ENCODE assay signal across 8 cellular contexts in genomic region chr19:14208496-14208895, GRCh38. TPM values are rescaled to one million over a fixed set of nuclear protein-coding genes. Genes with fewer than 3 reads are reported as not detected.
A peak's percentile ranks its signal among the peaks of the same experiment; 100 is the strongest.
DNase-seq lines count a peak whose midpoint lies in the region; ATAC-seq and TF ChIP-seq lines count a peak whose summit lies in the region.
"Not testable (repeated sequence)": the region's sequence is repeated elsewhere in the genome, so short reads cannot be mapped to it uniquely, and the experiment has no call there.

No MANE protein-coding gene starts in this region.

- H3K27me3 Mint-ChIP-seq in CD8-positive, alpha-beta memory T cell; naive thymus-derived CD8-positive, alpha-beta T cell: not testable (repeated sequence)
- H3K27me3 Mint-ChIP-seq in activated B cell treated with CpG ODN at 0.5 μM for 24 hours (peaks cover 38% of the 10 kb centered on the region), endothelial cell (ENCODE audit: unreplicated experiment) (peaks cover 14% of the 10 kb centered on the region)

- ATAC-seq in activated B cell treated with CpG ODN at 0.5 μM for 24 hours (ENCODE audit: low read depth); naive thymus-derived CD8-positive, alpha-beta T cell: not testable (repeated sequence)

- H2BK5ac ChIP-seq in mesendoderm (ENCODE audit: low read length) = not testable (repeated sequence)

- peak overlapping the region; percentile 33 to 64 (median 50); a peak in 21 of 22 replicates for H3K4me2 ChIP-seq in BLaER1 treated with 17β-estradiol and CSF1 and Interleukin-3, amounts not matched to agents 10 nM and 100 nM
- H3K4me2 ChIP-seq in Loucy (ENCODE audit: low read depth, low read length, poor library complexity, severe bottlenecking) = peak overlapping the region; percentile 81
- H3K4me2 ChIP-seq in mesendoderm (ENCODE audit: low read length); osteoblast (ENCODE audit: insufficient read depth, low read length): not testable (repeated sequence)

- TF ChIP-seq CTCF in Loucy (conservative IDR thresholded peaks at IDR 0.05; ENCODE audit: low read length); activated B cell treated with CpG ODN at 0.5 μM for 24 hours (IDR thresholded peaks at IDR 0.05); endothelial cell (IDR thresholded peaks at IDR 0.05; ENCODE audit: unreplicated experiment); osteoblast (IDR thresholded peaks at IDR 0.05; ENCODE audit: extremely low read depth, low read depth, low read length): not testable (repeated sequence)

- peaks cover 38 to 63% (median 55%) of the 10 kb centered on the region in 11 experiments for H3K27me3 ChIP-seq in BLaER1 treated with 17β-estradiol and CSF1 and Interleukin-3, amounts not matched to agents 10 nM and 100 nM
- not testable (repeated sequence) for H3K27me3 ChIP-seq in CD8-positive, alpha-beta memory T cell (ENCODE audit: insufficient read depth, low read length, poor library complexity, severe bottlenecking); Loucy (ENCODE audit: insufficient read depth, low read length, poor library complexity, severe bottlenecking); mesendoderm (ENCODE audit: insufficient read depth, low read length, poor library complexity)
- H3K27me3 ChIP-seq in osteoblast (ENCODE audit: insufficient read depth, low read length) = peaks cover 33% of the 10 kb centered on the region

- H3K79me1 ChIP-seq in mesendoderm (ENCODE audit: low read length) = not testable (repeated sequence)

- H3K18ac ChIP-seq in mesendoderm (ENCODE audit: low read length) = not testable (repeated sequence)

- intact Hi-C loops in activated B cell treated with CpG ODN at 0.5 μM for 24 hours (cut with micrococcal nuclease) = not testable (repeated sequence)

- POLR2A ChIA-PET in CD8-positive, alpha-beta memory T cell (lab: Charles Lee) = not testable (repeated sequence)
- POLR2A ChIA-PET in activated B cell treated with CpG ODN at 0.5 μM for 24 hours (lab: Charles Lee) = interaction anchor here (0.5 to 0.9 kb wide), 2 partner anchors 9 to 1002 kb away, joined by 3 to 4 read pairs; no protein-coding TSS in a partner anchor
- POLR2A ChIA-PET in naive thymus-derived CD8-positive, alpha-beta T cell (lab: Charles Lee) = interaction anchor here (1.3 kb wide), 1 partner anchor 155 kb away, joined by 3 read pairs; no protein-coding TSS in a partner anchor

- WGBS in mesendoderm (ENCODE audit: extremely low coverage, insufficient coverage, low lambda C conversion rate) = no CpG with 5 or more reads among the region's 9 CpGs

- H3K9ac ChIP-seq in BLaER1 treated with 17β-estradiol and CSF1 and Interleukin-3, amounts not matched to agents 10 nM and 100 nM; Loucy (ENCODE audit: low read depth, low read length, poor library complexity, severe bottlenecking); mesendoderm (ENCODE audit: low read length): not testable (repeated sequence)

- H3K4me3 ChIP-seq in BLaER1 treated with 17β-estradiol and CSF1 and Interleukin-3, amounts not matched to agents 10 nM and 100 nM; CD8-positive, alpha-beta memory T cell (ENCODE audit: low read length); Loucy (ENCODE audit: low read length, poor library complexity, severe bottlenecking); mesendoderm (ENCODE audit: low read length); osteoblast (ENCODE audit: insufficient read depth, low read length): not testable (repeated sequence)

- H3K79me2 ChIP-seq in Loucy (ENCODE audit: insufficient read depth, low read length) (peaks cover 20% of the 10 kb centered on the region), mesendoderm (ENCODE audit: control insufficient read depth, insufficient read depth, low read length) (peaks cover 23% of the 10 kb centered on the region)
- not testable (repeated sequence) for H3K79me2 ChIP-seq in osteoblast (ENCODE audit: insufficient read depth, low read length)

- H4K8ac ChIP-seq in mesendoderm (ENCODE audit: low read depth, low read length) = not testable (repeated sequence)

- peaks cover 22 to 50% (median 32%) of the 10 kb centered on the region in 10 experiments; a peak in 19 of 20 replicates for H3K4me1 ChIP-seq in BLaER1 treated with 17β-estradiol and CSF1 and Interleukin-3, amounts not matched to agents 10 nM and 100 nM
- not testable (repeated sequence) for H3K4me1 ChIP-seq in CD8-positive, alpha-beta memory T cell (ENCODE audit: insufficient read depth, low read length); Loucy (ENCODE audit: insufficient read depth, low read length, poor library complexity, severe bottlenecking); mesendoderm (ENCODE audit: control insufficient read depth, low read depth, low read length); osteoblast (ENCODE audit: insufficient read depth, low read length)

- peaks cover 0 to 23% (median 20%) of the 10 kb centered on the region in 11 experiments; a peak in 16 of 22 replicates for H4K20me1 ChIP-seq in BLaER1 treated with 17β-estradiol and CSF1 and Interleukin-3, amounts not matched to agents 10 nM and 100 nM
- H4K20me1 ChIP-seq in Loucy (ENCODE audit: insufficient read depth, low read length, poor library complexity, severe bottlenecking); osteoblast (ENCODE audit: insufficient read depth, low read length): not testable (repeated sequence)

- not testable (repeated sequence) for H2AFZ ChIP-seq in Loucy (ENCODE audit: low read length); osteoblast (ENCODE audit: low read length)

- not testable (repeated sequence) for H4K5ac ChIP-seq in mesendoderm (ENCODE audit: low read length)

- H3K36me3 Mint-ChIP-seq in CD8-positive, alpha-beta memory T cell; activated B cell treated with CpG ODN at 0.5 μM for 24 hours (ENCODE audit: low read depth); endothelial cell (ENCODE audit: low read depth, unreplicated experiment); naive thymus-derived CD8-positive, alpha-beta T cell: not testable (repeated sequence)

- H3K4me3 Mint-ChIP-seq in CD8-positive, alpha-beta memory T cell = peak overlapping the region in 5 of 7 donors; percentile 19 to 99 (median 88)
- H3K4me3 Mint-ChIP-seq in activated B cell treated with CpG ODN at 0.5 μM for 24 hours = peak overlapping the region; percentile 19
- peak overlapping the region; percentile 51 for H3K4me3 Mint-ChIP-seq in endothelial cell (ENCODE audit: unreplicated experiment)
- peak overlapping the region in 9 of 10 donors; percentile 4 to 96 (median 65) for H3K4me3 Mint-ChIP-seq in naive thymus-derived CD8-positive, alpha-beta T cell

- not testable (repeated sequence) for H3K36me3 ChIP-seq in BLaER1 treated with 17β-estradiol and CSF1 and Interleukin-3, amounts not matched to agents 10 nM and 100 nM; CD8-positive, alpha-beta memory T cell (ENCODE audit: insufficient read depth, low read length); Loucy (ENCODE audit: insufficient read depth, low read length); mesendoderm (ENCODE audit: control insufficient read depth, insufficient read depth, low read length); osteoblast (ENCODE audit: insufficient read depth, low read length)

- H3K56ac ChIP-seq in mesendoderm (ENCODE audit: low read length) = peak overlapping the region; percentile 25

- H3K27ac Mint-ChIP-seq in CD8-positive, alpha-beta memory T cell = peak overlapping the region in 1 of 8 donors; percentile 89
- not testable (repeated sequence) for H3K27ac Mint-ChIP-seq in activated B cell treated with CpG ODN at 0.5 μM for 24 hours; endothelial cell (ENCODE audit: unreplicated experiment); naive thymus-derived CD8-positive, alpha-beta T cell

- not testable (repeated sequence) for H3K23ac ChIP-seq in mesendoderm (ENCODE audit: low read length)

- not testable (repeated sequence) for H3K9me3 ChIP-seq in BLaER1 treated with 17β-estradiol and CSF1 and Interleukin-3, amounts not matched to agents 10 nM and 100 nM (replicated peaks in 1 of 11); CD8-positive, alpha-beta memory T cell (ENCODE audit: low read length); Loucy (ENCODE audit: insufficient read depth, low read depth, low read length); osteoblast (ENCODE audit: low read depth, low read length)

- not testable (repeated sequence) for H3K27ac ChIP-seq in BLaER1 treated with 17β-estradiol and CSF1 and Interleukin-3, amounts not matched to agents 10 nM and 100 nM; CD8-positive, alpha-beta memory T cell (ENCODE audit: low read depth, low read length); mesendoderm (ENCODE audit: low read depth, low read length); osteoblast (ENCODE audit: low read depth, low read length)

- H2AK5ac ChIP-seq in mesendoderm (ENCODE audit: low read length) = not testable (repeated sequence)

- not testable (repeated sequence) for H2BK120ac ChIP-seq in mesendoderm (ENCODE audit: low read depth, low read length)

- peaks cover 20 to 45% (median 22%) of the 10 kb centered on the region in 3 donors for H3K4me1 Mint-ChIP-seq in CD8-positive, alpha-beta memory T cell
- H3K4me1 Mint-ChIP-seq in activated B cell treated with CpG ODN at 0.5 μM for 24 hours (peaks cover 18% of the 10 kb centered on the region), endothelial cell (ENCODE audit: unreplicated experiment) (peaks cover 12% of the 10 kb centered on the region)
- H3K4me1 Mint-ChIP-seq in naive thymus-derived CD8-positive, alpha-beta T cell = peaks cover 17 to 45% (median 36%) of the 10 kb centered on the region in 4 donors

- not testable (repeated sequence) for H3K4ac ChIP-seq in mesendoderm (ENCODE audit: low read depth, low read length)

- CTCF ChIA-PET in CD8-positive, alpha-beta memory T cell (lab: Charles Lee) = interaction anchor here (1.0 kb wide), 1 partner anchor 140 kb away, joined by 3 read pairs; no protein-coding TSS in a partner anchor
- CTCF ChIA-PET in activated B cell treated with CpG ODN at 0.5 μM for 24 hours (lab: Charles Lee) = not testable (repeated sequence)

- H3K9me2 ChIP-seq in Loucy (replicated peaks; ENCODE audit: low read depth, low read length) = not testable (repeated sequence)

- DNase-seq in CD8-positive, alpha-beta memory T cell; activated B cell treated with CpG ODN at 0.5 μM for 24 hours; endothelial cell (ENCODE audit: low spot score); mesendoderm: not testable (repeated sequence)
- peak in 1 of 10 donors; percentile 22 for DNase-seq in naive thymus-derived CD8-positive, alpha-beta T cell
- peak; percentile 59 for DNase-seq in osteoblast (ENCODE audit: insufficient read length, low spot score, missing footprints)

- H3K9me3 Mint-ChIP-seq in CD8-positive, alpha-beta memory T cell; activated B cell treated with CpG ODN at 0.5 μM for 24 hours; endothelial cell (ENCODE audit: unreplicated experiment); naive thymus-derived CD8-positive, alpha-beta T cell: not testable (repeated sequence)

- H3F3A ChIP-seq in Loucy (ENCODE audit: low read depth) = not testable (repeated sequence)

- H2BK15ac ChIP-seq in mesendoderm (replicated peaks; ENCODE audit: low read depth) = not testable (repeated sequence)

RNA-seq across cellular contexts. Expression of gene ADGRL1, which starts 2.5 kb away (rescaled TPM):
- 1 to 10 TPM; 5.8 TPM for total RNA-seq in CD8-positive, alpha-beta memory T cell
- 0.81 TPM for polyA plus RNA-seq in CD8-positive, alpha-beta memory T cell
- total RNA-seq in activated B cell treated with CpG ODN at 0.5 μM for 24 hours = 1.4 and 2.7 TPM in 2 replicates
- 32.9 TPM for total RNA-seq in endothelial cell (ENCODE audit: unreplicated experiment)
- 34.1 TPM for polyA plus RNA-seq in mesendoderm (2013, experiment 1 of 2)
- 34.3 TPM for polyA plus RNA-seq in mesendoderm (2013, experiment 2 of 2)
- 10 to 100 TPM; 24.8 to 28.0 TPM for total RNA-seq in naive thymus-derived CD8-positive, alpha-beta T cell
- polyA plus RNA-seq in naive thymus-derived CD8-positive, alpha-beta T cell = under 1 TPM; 0.29 to 0.96 (median 0.51) TPM
- total RNA-seq in osteoblast = 2.5 and 2.9 TPM in 2 replicates

Comparison
In these comparisons a context has a peak if more than half of its experiments do, and no peak if none do; other contexts are left out.
1. H3K4me3 Mint-ChIP-seq: peak in every context shown above with its lines; median percentile 88 in CD8-positive, alpha-beta memory T cell; 65 in naive thymus-derived CD8-positive, alpha-beta T cell; 51 in endothelial cell; 19 in activated B cell treated with CpG ODN at 0.5 μM for 24 hours.